ENCODE assay signal across 10 cellular contexts in genomic region chr5:88142801-88143692, GRCh38.
DNase-seq lines count a peak whose midpoint lies in the region; ATAC-seq and TF ChIP-seq lines count a peak whose summit lies in the region.
"Had no signal": no experiment of that assay in that cellular context is flagged by ENCODE, and none has a peak within 500 bp of the region (broad histone marks: within the 10 kb centered on the region; RNA-seq: fewer than 3 reads in every experiment).

No MANE protein-coding gene starts in this region.

- no peaks in the 10 kb centered on the region for H3K9me2 ChIP-seq in DOHH2 (replicated peaks; ENCODE audit: control insufficient read depth, low read length)

- CTCF ChIA-PET in Panc1 (lab: Charles Lee), result interaction anchor here (0.7 kb wide), 1 partner anchor 559 kb away, joined by 3 read pairs; no protein-coding TSS in a partner anchor

- H3K79me2 ChIP-seq in DOHH2 (ENCODE audit: control insufficient read depth, low read length), result no peaks in the 10 kb centered on the region

- no peak for DNase-seq in Panc1 (ENCODE audit: low read depth, low spot score)
- DNase-seq in glomerular visceral epithelial cell (ENCODE audit: extremely low spot score), result peak; percentile 2
- DNase-seq in progenitor cell of endocrine pancreas (ENCODE audit: low spot score, unreplicated experiment), result no peak
- no peak for DNase-seq in NCI-H1417 treated with DMSO at 0.1 percent for 48 hours (lab: John Stamatoyannopoulos, UW)
- no peak for DNase-seq in stimulated activated CD4-positive, alpha-beta T cell treated with anti-CD3 and anti-CD28 coated beads, Interleukin-12 subunit alpha, Interleukin-12 subunit beta, amount 100 ng/mL, for 4 hours
- no peak for DNase-seq in NCI-H2171 treated with DMSO at 0.1 percent for 48 hours (lab: John Stamatoyannopoulos, UW)
- DNase-seq: activated CD8-positive, alpha-beta memory T cell treated with anti-CD3 and anti-CD28 coated beads, Interleukin-2, amount 10 ng/mL, durations not matched to agents 7 days and 5 days; NCI-H524 treated with DMSO at 0.1 percent for 48 hours had no signal

- TF ChIP-seq CTCF in DOHH2 (IDR thresholded peaks at IDR 0.05; ENCODE audit: low read depth, low read length, poor library complexity, severe bottlenecking) (no peak), Panc1 (IDR thresholded peaks at IDR 0.05) (no peak), progenitor cell of endocrine pancreas (IDR thresholded peaks at IDR 0.05; ENCODE audit: unreplicated experiment) (no peak)

- no peak overlapping the region for H3K4me3 Mint-ChIP-seq in progenitor cell of endocrine pancreas (ENCODE audit: low read depth)
- H3K4me3 Mint-ChIP-seq: activated CD8-positive, alpha-beta memory T cell treated with anti-CD3 and anti-CD28 coated beads, Interleukin-2, amount 10 ng/mL, durations not matched to agents 7 days and 5 days had no signal

- POLR2A ChIA-PET in Panc1 (lab: Charles Lee), result interaction anchor here (0.5 to 0.6 kb wide), 3 partner anchors 339 to 548 kb away, joined by 3 to 5 read pairs (median 4); no protein-coding TSS in a partner anchor

- BruUV-seq in Panc1 (replicated peaks; lab: Mats Ljungman, UMichigan), result no TSS peak

- no peaks in the 10 kb centered on the region for H3K36me3 ChIP-seq in DOHH2 (ENCODE audit: control insufficient read depth, low read length)
- no peaks in the 10 kb centered on the region for H3K36me3 ChIP-seq in Panc1 (ENCODE audit: control insufficient read depth, insufficient read depth, low read length)

- H3K4me1 ChIP-seq in DOHH2 (ENCODE audit: control insufficient read depth, low read length) (peaks cover 22% of the 10 kb centered on the region), Panc1 (ENCODE audit: control insufficient read depth, insufficient read depth, low read length) (peaks cover 19% of the 10 kb centered on the region)

- H4K20me1 ChIP-seq in DOHH2 (ENCODE audit: control insufficient read depth, insufficient read depth, low read depth, low read length), result no peaks in the 10 kb centered on the region

- H3K27ac ChIP-seq in DOHH2 (ENCODE audit: low read depth, low read length) (no peak overlapping the region), Panc1 (ENCODE audit: low read length) (no peak overlapping the region)

- H3K27ac Mint-ChIP-seq in progenitor cell of endocrine pancreas, result peak overlapping the region; percentile 59
- H3K27ac Mint-ChIP-seq: activated CD8-positive, alpha-beta memory T cell treated with anti-CD3 and anti-CD28 coated beads, Interleukin-2, amount 10 ng/mL, durations not matched to agents 7 days and 5 days had no signal

- peaks cover 8% of the 10 kb centered on the region for H3K4me1 Mint-ChIP-seq in progenitor cell of endocrine pancreas (ENCODE audit: low read depth)

- in situ Hi-C loops in Panc1 (cut with HindIII; ENCODE audit: low pct_unique_long_range_greater_than_20kb, low sequenced_read_pairs), result no loop called here

- peak overlapping the region; percentile 72 for H3K4me3 ChIP-seq in DOHH2 (ENCODE audit: low read length)
- peak overlapping the region; percentile 38 to 49 for H3K4me3 ChIP-seq in Panc1 (ENCODE audit: low read depth in 2 of 2, low read length in 2 of 2)

- H3K4me2 ChIP-seq in DOHH2 (ENCODE audit: low read length), result peak overlapping the region; percentile 83

- peaks cover 18% of the 10 kb centered on the region for H3K27me3 Mint-ChIP-seq in progenitor cell of endocrine pancreas

- H3K27me3 ChIP-seq in DOHH2 (ENCODE audit: control insufficient read depth, low read length), result peaks cover 32% of the 10 kb centered on the region
- peaks cover 17% of the 10 kb centered on the region for H3K27me3 ChIP-seq in Panc1 (ENCODE audit: control insufficient read depth, insufficient read depth, low read length)

- H3F3A ChIP-seq in DOHH2 (ENCODE audit: control insufficient read depth, insufficient read depth), result no peaks in the 10 kb centered on the region

- no peaks in the 10 kb centered on the region for H3K9me3 Mint-ChIP-seq in progenitor cell of endocrine pancreas (ENCODE audit: low read depth)

- ATAC-seq in Panc1 (no peak), GM21737 (IDR thresholded peaks at IDR 0.05; ENCODE audit: unreplicated experiment) (no peak)

- intact Hi-C loops in Panc1 (cut with micrococcal nuclease; ENCODE audit: unreplicated experiment), result loop anchor here (5.0 to 10.0 kb wide), 2 partner anchors 124 to 358 kb away; partner anchors contain the start of gene TMEM161B

- no peaks in the 10 kb centered on the region for H3K36me3 Mint-ChIP-seq in progenitor cell of endocrine pancreas (ENCODE audit: insufficient read depth)
- H3K36me3 Mint-ChIP-seq: activated CD8-positive, alpha-beta memory T cell treated with anti-CD3 and anti-CD28 coated beads, Interleukin-2, amount 10 ng/mL, durations not matched to agents 7 days and 5 days had no signal

- H3K9me3 ChIP-seq in DOHH2 (ENCODE audit: control insufficient read depth, insufficient read depth, low read length) (no peaks in the 10 kb centered on the region; the same call in 1 of the 2 replicates), Panc1 (ENCODE audit: control insufficient read depth, insufficient read depth, low read depth, low read length) (no peaks in the 10 kb centered on the region)
